21 cellular contexts compared by ENCODE assay signal in genomic region chr14:72182773-72183432, GRCh38.
"Had no signal": no experiment of that assay in that cellular context is flagged by ENCODE, and none has a peak within 500 bp of the region (broad histone marks: within the 10 kb centered on the region; RNA-seq: fewer than 3 reads in every experiment).

No MANE protein-coding gene starts in this region.

- H3K4me3 Mint-ChIP-seq: activated CD8-positive, alpha-beta T cell treated with anti-CD3 and anti-CD28 coated beads for 36 hours; activated naive CD4-positive, alpha-beta T cell treated with anti-CD3 and anti-CD28 coated beads for 36 hours; activated naive CD8-positive, alpha-beta T cell; activated T-cell treated with anti-CD3 and anti-CD28 coated beads, Interleukin-2, amount 50 U/mL, for 72 hours had no signal

- ATAC-seq: activated CD4-positive, CD25-positive, alpha-beta regulatory T cell treated with anti-CD3 and anti-CD28 coated beads, Interleukin-2, amount 50 U/mL, for 24 hours; activated CD8-positive, alpha-beta T cell treated with anti-CD3 and anti-CD28 coated beads for 36 hours; activated T-cell treated with anti-CD3 and anti-CD28 coated beads, Interleukin-2, amount 50 U/mL, for 72 hours had no signal

- DNase-seq: activated CD4-positive, alpha-beta T cell treated with anti-CD3 and anti-CD28 coated beads for 4 hours; activated CD8-positive, alpha-beta memory T cell treated with anti-CD3 and anti-CD28 coated beads, Interleukin-2, amount 50 U/mL, for 4 hours; activated CD8-positive, alpha-beta T cell treated with anti-CD3 and anti-CD28 coated beads for 36 hours; activated effector memory CD4-positive, alpha-beta T cell treated with Interleukin-2 at 50 U/mL for 16 hours; activated naive CD4-positive, alpha-beta T cell treated with anti-CD3 and anti-CD28 coated beads for 36 hours; activated T-cell treated with anti-CD3 and anti-CD28 coated beads, Interleukin-2, amount 50 U/mL, for 72 hours; cerebellar nuclear complex; Kasumi-1; NCI-H1092 treated with DMSO at 0.1 percent for 48 hours; NCI-H1417 treated with DMSO at 0.1 percent for 48 hours; NCI-H1694; NCI-H2029; NCI-H2107; NCI-H2171 treated with DMSO at 0.1 percent for 48 hours; NCI-H226; NCI-H510A; NCI-H526 treated with DMSO at 0.1 percent for 48 hours; NCI-H82; SIG-M5 had no signal

- H3K27ac Mint-ChIP-seq: activated CD8-positive, alpha-beta T cell treated with anti-CD3 and anti-CD28 coated beads for 36 hours; activated naive CD4-positive, alpha-beta T cell treated with anti-CD3 and anti-CD28 coated beads for 36 hours; activated naive CD8-positive, alpha-beta T cell; activated T-cell treated with anti-CD3 and anti-CD28 coated beads, Interleukin-2, amount 50 U/mL, for 72 hours had no signal

- H3K36me3 Mint-ChIP-seq: activated naive CD8-positive, alpha-beta T cell had no signal
